1 cellular context compared by ENCODE assay signal in genomic region chr10:61063911-61064310, GRCh38.
TF ChIP-seq lines count a peak whose summit lies in the region.

No MANE protein-coding gene starts in this region.

TF ChIP-seq in HepG2, 621 proteins besides CTCF, POLR2A, EP300 and RAD21 (continued from another document):
- TF ChIP-seq TFE3 (CRISPR knock-in tag; IDR thresholded peaks at IDR 0.05) (no peak), CREB3 (CRISPR knock-in tag; IDR thresholded peaks at IDR 0.05) (no peak), ATF4 (CRISPR knock-in tag; IDR thresholded peaks at IDR 0.05) (peak in 1 of 2 experiments; percentile 23; a peak in 1 of 4 replicates), FOXP1 (IDR thresholded peaks at IDR 0.05) (no peak), FOXP1 (CRISPR knock-in tag; IDR thresholded peaks at IDR 0.05) (peak; percentile 15; the same call in 1 of the 2 replicates), IRF9 (CRISPR knock-in tag; IDR thresholded peaks at IDR 0.05; ENCODE audit: borderline replicate concordance) (no peak), ZNF441 (CRISPR knock-in tag; IDR thresholded peaks at IDR 0.05; ENCODE audit: borderline replicate concordance) (no peak), CREBL2 (CRISPR knock-in tag; IDR thresholded peaks at IDR 0.05; ENCODE audit: borderline replicate concordance) (no peak), KLF6 (CRISPR knock-in tag; IDR thresholded peaks at IDR 0.05) (no peak), HMG20A (CRISPR knock-in tag; IDR thresholded peaks at IDR 0.05; ENCODE audit: borderline replicate concordance) (peak; percentile 28; the same call in 1 of the 2 replicates), SIX1 (CRISPR knock-in tag; IDR thresholded peaks at IDR 0.05; ENCODE audit: borderline replicate concordance) (no peak), ATF7 (IDR thresholded peaks at IDR 0.05) (peak; percentile 41; the same call in 1 of the 2 replicates), ATF7 (CRISPR knock-in tag; IDR thresholded peaks at IDR 0.05) (no peak), SOX5 (CRISPR knock-in tag; IDR thresholded peaks at IDR 0.05; ENCODE audit: borderline replicate concordance) (0 out of 2 replicates have a peak, but pooled peaks have one; percentile 37), ZIK1 (CRISPR knock-in tag; IDR thresholded peaks at IDR 0.05; ENCODE audit: borderline replicate concordance, low read depth) (no peak), SIX4 (CRISPR knock-in tag; IDR thresholded peaks at IDR 0.05) (no peak), MTA3 (CRISPR knock-in tag; IDR thresholded peaks at IDR 0.05) (no peak), IKZF1 (IDR thresholded peaks at IDR 0.05) (no peak), ARID5B (CRISPR knock-in tag; IDR thresholded peaks at IDR 0.05) (0 out of 2 replicates have a peak, but pooled peaks have one; percentile 18), STAT6 (CRISPR knock-in tag; IDR thresholded peaks at IDR 0.05; ENCODE audit: borderline replicate concordance) (no peak), ZNF7 (CRISPR knock-in tag; IDR thresholded peaks at IDR 0.05) (no peak), HIVEP1 (CRISPR knock-in tag; IDR thresholded peaks at IDR 0.05) (no peak), RERE (CRISPR knock-in tag; IDR thresholded peaks at IDR 0.05; ENCODE audit: low read depth) (no peak), ZNF672 (CRISPR knock-in tag; IDR thresholded peaks at IDR 0.05) (no peak), ZSCAN12 (CRISPR knock-in tag; IDR thresholded peaks at IDR 0.05) (no peak), HINFP (CRISPR knock-in tag; IDR thresholded peaks at IDR 0.05; ENCODE audit: low read depth) (no peak), ATRX (CRISPR knock-in tag; IDR thresholded peaks at IDR 0.05; ENCODE audit: borderline replicate concordance) (no peak), HOXA9 (CRISPR knock-in tag; IDR thresholded peaks at IDR 0.05; ENCODE audit: borderline replicate concordance) (no peak)
